In genomic region chr5:43514816-43515677, GRCh38 we compare ENCODE assay signal across 8 cellular contexts. TPM values are rescaled to one million over a fixed set of nuclear protein-coding genes. Genes with fewer than 3 reads are reported as not detected.
A peak's percentile ranks its signal among the peaks of the same experiment; 100 is the strongest.
DNase-seq lines count a peak whose midpoint lies in the region; ATAC-seq and TF ChIP-seq lines count a peak whose summit lies in the region.

A gene with protein sequence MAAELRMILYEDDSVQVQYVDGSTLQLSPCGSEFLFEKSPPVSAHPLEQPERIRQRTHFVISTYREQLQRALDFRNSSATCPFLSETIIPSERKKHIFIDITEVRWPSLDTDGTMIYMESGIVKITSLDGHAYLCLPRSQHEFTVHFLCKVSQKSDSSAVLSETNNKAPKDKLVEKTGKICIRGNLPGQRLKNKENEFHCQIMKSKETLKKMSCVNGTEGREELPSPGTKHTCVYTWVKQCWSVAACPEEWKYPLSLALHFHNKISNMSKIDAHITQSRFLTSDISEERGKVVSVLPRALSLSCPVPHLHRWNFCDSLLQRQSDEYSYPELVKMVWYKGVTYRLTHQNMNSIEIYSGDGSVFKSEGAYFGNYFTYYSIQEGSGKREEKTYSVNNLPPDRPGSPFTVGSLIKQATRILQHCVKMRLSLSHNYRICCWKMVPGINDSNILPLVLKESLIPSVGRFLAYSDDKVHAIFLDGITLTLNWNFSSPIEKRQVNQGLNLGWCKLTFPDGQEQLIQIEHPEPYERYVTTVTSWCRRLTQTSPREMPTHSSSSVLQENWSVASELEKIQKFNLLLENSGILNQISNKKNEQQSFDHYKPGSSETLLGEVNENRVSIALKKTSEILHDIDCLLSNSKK (minus strand): TSS chr5:43515148. CDS start chr5:43509339, 5,809 bp downstream.

- peak within 1 kb of the TSS; percentile 97 to 98 for H3K27ac Mint-ChIP-seq in activated naive CD4-positive, alpha-beta T cell treated with anti-CD3 and anti-CD28 coated beads, Interleukin-2, amount 50 U/mL, for 72 hours
- peak within 1 kb of the TSS; percentile 62 for H3K27ac Mint-ChIP-seq in glutamatergic neuron (ENCODE audit: unreplicated experiment)

- peaks cover 13% of the 10 kb centered on the region for H3K4me1 Mint-ChIP-seq in glutamatergic neuron (ENCODE audit: low read depth, unreplicated experiment)

- H3K79me2 ChIP-seq in SK-N-SH (ENCODE audit: insufficient read depth): peaks cover 26% of the 10 kb centered on the region; the same call in 1 of the 2 replicates
- H3K79me2 ChIP-seq in osteoblast (ENCODE audit: insufficient read depth, low read length): peaks cover 20% of the 10 kb centered on the region

- CTCF ChIA-PET in GM10248 (lab: Yijun Ruan, JAX): interaction anchor here (0.6 to 2.7 kb wide), 4 partner anchors 8 to 31 kb away, joined by 3 to 13 read pairs (median 4); partner anchors contain the start of gene TMEM267
- CTCF ChIA-PET in SK-N-SH (lab: Yijun Ruan, JAX): interaction anchor here (0.7 to 2.6 kb wide), 3 partner anchors 31 to 41 kb away, joined by 3 to 13 read pairs (median 6); partner anchors contain the start of genes PAIP1 and TMEM267

- WGBS in SK-N-SH (ENCODE audit: low lambda C conversion rate): under 1% methylated on average over 35 of the region's 35 CpGs

- H3K4me1 ChIP-seq in SK-N-SH (ENCODE audit: control insufficient read depth in 1 of 2, insufficient read depth in 2 of 2, low read depth in 1 of 2, low read length in 1 of 2) (peaks cover 0 to 11% of the 10 kb centered on the region in 2 experiments; a peak in 2 of 4 replicates), osteoblast (ENCODE audit: insufficient read depth, low read length) (peaks cover 19% of the 10 kb centered on the region), thoracic aorta (ENCODE audit: control insufficient read depth in 1 of 2, low read depth in 2 of 2) (peaks cover 7 to 14% of the 10 kb centered on the region in 2 donors)

- DNase-seq in GM10248 (ENCODE audit: extremely low spot score): peak; percentile 96
- peak; percentile 95 for DNase-seq in NCI-H1092 (lab: John Stamatoyannopoulos, UW)
- DNase-seq in SK-N-SH: peak; percentile 96
- peak; percentile 94 to 95 for DNase-seq in activated naive CD4-positive, alpha-beta T cell treated with anti-CD3 and anti-CD28 coated beads, Interleukin-2, amount 50 U/mL, for 72 hours (ENCODE audit: low spot score in 2 of 2)
- DNase-seq in glutamatergic neuron: peak; percentile 97
- DNase-seq in osteoblast (ENCODE audit: insufficient read length, low spot score, missing footprints): peak; percentile 99
- peak; percentile 92 for DNase-seq in thoracic aorta (ENCODE audit: low spot score)

- TF ChIP-seq RAD21 in SK-N-SH (IDR thresholded peaks at IDR 0.05; ENCODE audit: low read length): no peak

- peaks cover 0 to 10% of the 10 kb centered on the region in 2 donors for H3K9me3 Mint-ChIP-seq in activated naive CD4-positive, alpha-beta T cell treated with anti-CD3 and anti-CD28 coated beads, Interleukin-2, amount 50 U/mL, for 72 hours
- H3K9me3 Mint-ChIP-seq in glutamatergic neuron (ENCODE audit: unreplicated experiment): peaks cover 7% of the 10 kb centered on the region

- H3K27me3 Mint-ChIP-seq in glutamatergic neuron (ENCODE audit: unreplicated experiment): peaks cover 8% of the 10 kb centered on the region

- peaks cover 7% of the 10 kb centered on the region for H3F3A ChIP-seq in SK-N-SH (replicated peaks; ENCODE audit: insufficient read depth)

- H3K36me3 ChIP-seq in SK-N-SH (replicated peaks in 1 of 2; ENCODE audit: control insufficient read depth in 1 of 2, insufficient read depth in 2 of 2, low read length in 1 of 2) (no peaks in the 10 kb centered on the region), osteoblast (ENCODE audit: insufficient read depth, low read length) (no peaks in the 10 kb centered on the region), thoracic aorta (no peaks in the 10 kb centered on the region)

- H3K27me3 ChIP-seq in SK-N-SH (ENCODE audit: insufficient read depth) (no peaks in the 10 kb centered on the region), osteoblast (ENCODE audit: insufficient read depth, low read length) (no peaks in the 10 kb centered on the region), thoracic aorta (replicated peaks; ENCODE audit: insufficient read depth) (no peaks in the 10 kb centered on the region)

- H3K4me3 ChIP-seq in SK-N-SH (ENCODE audit: low read depth in 2 of 2, low read length in 1 of 2): peak within 1 kb of the TSS; percentile 76 to 96
- peak within 1 kb of the TSS; percentile 87 for H3K4me3 ChIP-seq in osteoblast (ENCODE audit: insufficient read depth, low read length)
- H3K4me3 ChIP-seq in thoracic aorta: peak within 1 kb of the TSS; percentile 83

- H3K9me3 ChIP-seq in SK-N-SH (no peaks in the 10 kb centered on the region), osteoblast (ENCODE audit: low read depth, low read length) (no peaks in the 10 kb centered on the region), thoracic aorta (no peaks in the 10 kb centered on the region)

- H4K20me1 ChIP-seq in SK-N-SH (ENCODE audit: insufficient read depth) (no peaks in the 10 kb centered on the region), osteoblast (ENCODE audit: insufficient read depth, low read length) (no peaks in the 10 kb centered on the region)

- H3K36me3 Mint-ChIP-seq in activated naive CD4-positive, alpha-beta T cell treated with anti-CD3 and anti-CD28 coated beads, Interleukin-2, amount 50 U/mL, for 72 hours: peaks cover 24 to 45% of the 10 kb centered on the region in 2 donors
- peaks cover 5% of the 10 kb centered on the region for H3K36me3 Mint-ChIP-seq in glutamatergic neuron (ENCODE audit: unreplicated experiment)

- peak within 1 kb of the TSS; percentile 89 for H3K4me2 ChIP-seq in SK-N-SH
- H3K4me2 ChIP-seq in osteoblast (ENCODE audit: insufficient read depth, low read length): peak within 1 kb of the TSS; percentile 95

- TF ChIP-seq EP300 in SK-N-SH (IDR thresholded peaks at IDR 0.05; ENCODE audit: borderline replicate concordance in 1 of 2, low read depth in 1 of 2, low read length in 1 of 2): no peak

- TF ChIP-seq CTCF in GM10248 (IDR thresholded peaks at IDR 0.05; ENCODE audit: control extremely low read depth, extremely low read depth, low read depth, missing control alignments): no peak
- peak; percentile 20 for TF ChIP-seq CTCF in SK-N-SH (IDR thresholded peaks at IDR 0.05)
- no peak for TF ChIP-seq CTCF in glutamatergic neuron (IDR thresholded peaks at IDR 0.05; ENCODE audit: partially characterized antibody, unreplicated experiment)
- TF ChIP-seq CTCF in osteoblast (IDR thresholded peaks at IDR 0.05; ENCODE audit: extremely low read depth, low read depth, low read length): no peak
- no peak for TF ChIP-seq CTCF in thoracic aorta (IDR thresholded peaks at IDR 0.05)

- H3K27ac ChIP-seq in SK-N-SH (ENCODE audit: low read depth in 2 of 2, low read length in 1 of 2) (peak within 1 kb of the TSS; percentile 91 to 96), osteoblast (ENCODE audit: low read depth, low read length) (peak within 1 kb of the TSS; percentile 100), thoracic aorta (peak within 1 kb of the TSS; percentile 77 to 89)

- peak within 1 kb of the TSS; percentile 99 for H2AFZ ChIP-seq in SK-N-SH (ENCODE audit: low read depth)
- peak within 1 kb of the TSS; percentile 90 for H2AFZ ChIP-seq in osteoblast (ENCODE audit: low read length)

- H3K9ac ChIP-seq in SK-N-SH: peak within 1 kb of the TSS; percentile 97

- ATAC-seq in HG02610 (IDR thresholded peaks at IDR 0.05; ENCODE audit: unreplicated experiment) (peak; percentile 99), thoracic aorta (ENCODE audit: insufficient number of reproducible peaks, low FRiP score, low read depth) (peak; percentile 91)
- peak; percentile 98 for ATAC-seq in activated naive CD4-positive, alpha-beta T cell treated with anti-CD3 and anti-CD28 coated beads, Interleukin-2, amount 50 U/mL, for 72 hours

- H3K9me2 ChIP-seq in SK-N-SH: no peaks in the 10 kb centered on the region

- POLR2A ChIA-PET in GM10248 (lab: Yijun Ruan, JAX): interaction anchor here (1.2 kb wide), 1 partner anchor 31 kb away, joined by 10 read pairs; the partner anchor contains the start of gene TMEM267
- POLR2A ChIA-PET in SK-N-SH (lab: Yijun Ruan, JAX): interaction anchor here (0.7 to 1.7 kb wide), 6 partner anchors 9 to 88 kb away, joined by 3 to 28 read pairs (median 8); partner anchors contain the start of genes NNT and TMEM267

- H3K4me3 Mint-ChIP-seq in glutamatergic neuron (ENCODE audit: unreplicated experiment): peak within 1 kb of the TSS; percentile 96

TF ChIP-seq in SK-N-SH, 30 proteins besides CTCF, POLR2A, EP300 and RAD21 (continues in another document):
- TF ChIP-seq YY1 (IDR thresholded peaks at IDR 0.05; ENCODE audit: low read depth): no peak; the same call in 1 of the 2 replicates
- no peak for TF ChIP-seq TEAD4 (IDR thresholded peaks at IDR 0.05; ENCODE audit: borderline replicate concordance, insufficient read depth)
- peak; percentile 74; the same call in 1 of the 2 replicates for TF ChIP-seq MAX (IDR thresholded peaks at IDR 0.05; ENCODE audit: low read depth)
- TF ChIP-seq FOXM1 (IDR thresholded peaks at IDR 0.05; ENCODE audit: low read depth): no peak
- no peak for TF ChIP-seq RCOR1 (IDR thresholded peaks at IDR 0.05; ENCODE audit: low read length)
- TF ChIP-seq SIN3A (IDR thresholded peaks at IDR 0.05; ENCODE audit: borderline replicate concordance, low read depth, low read length): peak; percentile 93; the same call in 1 of the 2 replicates

RNA-seq across cellular contexts. Expression of the gene that starts here (rescaled TPM):
- polyA plus RNA-seq in SK-N-SH (2012; rRNA removed): 2.9 and 3.5 TPM in 2 replicates
- polyA plus RNA-seq in SK-N-SH (2012; cell fraction: cytosol; rRNA removed): 2.8 and 2.9 TPM in 2 replicates
- polyA plus RNA-seq in SK-N-SH (2012; cell fraction: nucleus; rRNA removed): 3.1 and 6.3 TPM in 2 replicates
- 10 to 100 TPM; 12.4 to 24.2 TPM for total RNA-seq in activated naive CD4-positive, alpha-beta T cell treated with anti-CD3 and anti-CD28 coated beads, Interleukin-2, amount 50 U/mL, for 72 hours
- 10.2 TPM for total RNA-seq in glutamatergic neuron (ENCODE audit: unreplicated experiment)
- 1.8 and 3.8 TPM in 2 replicates for total RNA-seq in osteoblast
- 1 to 10 TPM in 1 of 2 donors, under 1 TPM in 1; 0.85 to 3.0 TPM for total RNA-seq in thoracic aorta

Comparison
In these comparisons a context has a peak if more than half of its experiments do, and no peak if none do; other contexts are left out.
1. Peak in every context shown above with its lines: DNase-seq, ATAC-seq, H3K4me3 ChIP-seq and H3K27ac ChIP-seq.